In the genomic region with DNA sequence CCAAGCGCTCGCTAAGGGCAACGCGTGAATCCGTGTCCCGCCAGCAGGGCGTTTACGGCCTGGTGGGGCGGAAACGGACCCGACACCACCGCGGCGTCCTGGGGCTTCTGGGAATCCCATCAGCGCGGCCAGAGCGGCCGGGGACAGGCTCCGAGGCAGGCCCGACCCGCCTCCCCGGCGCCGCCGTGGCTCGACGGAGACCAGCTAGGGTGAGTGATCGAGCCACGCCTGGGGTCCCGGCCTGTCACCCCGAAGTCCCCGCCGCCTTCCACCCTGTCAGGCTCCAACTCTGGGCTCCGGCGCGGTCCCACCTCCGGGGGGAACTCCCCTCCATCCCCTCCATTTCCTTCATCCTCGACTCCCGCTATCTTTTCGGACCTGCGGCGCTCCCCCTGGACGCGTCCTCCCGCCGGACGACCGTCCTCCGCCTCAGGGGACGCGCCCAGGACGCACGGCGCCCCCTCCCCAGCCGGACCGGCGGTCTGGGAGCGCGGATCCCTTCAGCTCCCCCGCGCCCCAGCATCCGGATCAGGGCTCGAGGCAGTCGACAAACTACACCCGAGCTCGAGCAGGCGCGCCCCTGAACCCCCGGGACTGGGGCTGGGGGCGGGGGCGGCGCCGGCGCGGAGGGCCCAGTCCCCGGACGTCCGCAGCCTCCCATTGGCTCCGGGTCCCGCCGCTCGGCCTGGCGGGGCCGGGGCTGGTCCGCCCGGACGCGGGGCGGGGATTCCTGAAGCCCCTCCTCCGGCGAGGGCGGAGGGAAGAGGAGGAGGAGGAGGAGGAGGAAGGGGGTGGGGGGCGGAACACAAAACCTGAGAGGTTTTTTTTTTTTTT, we compare ENCODE assay signal across 8 cellular contexts.
DNase-seq lines count a peak whose midpoint lies in the region; ATAC-seq and TF ChIP-seq lines count a peak whose summit lies in the region.

No MANE protein-coding gene starts in this region.

- TF ChIP-seq POLR2A in erythroblast (IDR thresholded peaks at IDR 0.05; ENCODE audit: low read length), result peak; percentile 61

- peaks cover 25% of the 10 kb centered on the region for H3K79me2 ChIP-seq in OCI-LY1 (ENCODE audit: insufficient read depth, low read length)

- H3K27me3 ChIP-seq in OCI-LY1 (ENCODE audit: insufficient read depth, low read length), result no peaks in the 10 kb centered on the region
- no peaks in the 10 kb centered on the region for H3K27me3 ChIP-seq in muscle layer of colon (ENCODE audit: control insufficient read depth in 1 of 2, insufficient read depth in 2 of 2, low read length in 2 of 2)

- H3K9me3 ChIP-seq in OCI-LY1 (ENCODE audit: low read length), result no peaks in the 10 kb centered on the region
- no peaks in the 10 kb centered on the region for H3K9me3 ChIP-seq in muscle layer of colon (ENCODE audit: low read length)

- H3K4me3 ChIP-seq in OCI-LY1 (ENCODE audit: low read depth, low read length, poor library complexity, severe bottlenecking) (peak overlapping the region; percentile 82), muscle layer of colon (ENCODE audit: low read depth in 1 of 2, low read length in 2 of 2) (peak overlapping the region; percentile 87 to 100)

- no peak overlapping the region for H2AFZ ChIP-seq in OCI-LY1 (ENCODE audit: low read length)

- no peak for TF ChIP-seq CTCF in OCI-LY1 (IDR thresholded peaks at IDR 0.05; ENCODE audit: low read length)

- H3K9ac ChIP-seq in OCI-LY1 (ENCODE audit: low read length) (peak overlapping the region; percentile 84), muscle layer of colon (ENCODE audit: low read length) (peak overlapping the region; percentile 71)

- H3K4me2 ChIP-seq in OCI-LY1 (ENCODE audit: low read length), result peak overlapping the region; percentile 84

- H3K9me2 ChIP-seq in OCI-LY1 (ENCODE audit: low read depth, low read length), result no peaks in the 10 kb centered on the region

- H3K27ac ChIP-seq in OCI-LY1 (ENCODE audit: low read depth, low read length, poor library complexity, severe bottlenecking), result no peak overlapping the region
- peak overlapping the region; percentile 87 for H3K27ac ChIP-seq in muscle layer of colon (ENCODE audit: low read depth, low read length)

- DNase-seq in DMS 273 (lab: John Stamatoyannopoulos, UW; ENCODE audit: unreplicated experiment) (peak; percentile 98), HuH-7.5 (ENCODE audit: low spot score) (peak; percentile 95), erythroblast (lab: John Stamatoyannopoulos, UW) (peak; percentile 94 to 98)
- DNase-seq in activated T-cell treated with anti-CD3 and anti-CD28 coated beads, Interleukin-2, amount 50 U/mL, for 1 hour, result peak; percentile 98
- peak; percentile 90 to 93 for DNase-seq in stimulated activated CD8-positive, alpha-beta memory T cell treated with anti-CD3 and anti-CD28 coated beads, Interleukin-7, amount 100 ng/mL, for 1 hour (ENCODE audit: low read depth in 2 of 2)

- H4K20me1 ChIP-seq in OCI-LY1 (ENCODE audit: insufficient read depth, low read length), result no peaks in the 10 kb centered on the region; the same call in 1 of the 2 replicates

- peaks cover 4% of the 10 kb centered on the region; the same call in 1 of the 2 replicates for H3K36me3 ChIP-seq in OCI-LY1 (ENCODE audit: insufficient read depth, low read length)
- no peaks in the 10 kb centered on the region for H3K36me3 ChIP-seq in muscle layer of colon (ENCODE audit: insufficient read depth, low read length)

- H3F3A ChIP-seq in OCI-LY1 (ENCODE audit: insufficient read depth, low read length), result no peaks in the 10 kb centered on the region

- peaks cover 29% of the 10 kb centered on the region for H3K4me1 ChIP-seq in OCI-LY1 (ENCODE audit: insufficient read depth, low read length, severe bottlenecking)
- H3K4me1 ChIP-seq in muscle layer of colon (ENCODE audit: insufficient read depth, low read length), result peaks cover 25% of the 10 kb centered on the region

- peak; percentile 66 for ATAC-seq in GM21447 (IDR thresholded peaks at IDR 0.05; ENCODE audit: unreplicated experiment)
